18 cellular contexts compared by ENCODE assay signal in the genomic region with DNA sequence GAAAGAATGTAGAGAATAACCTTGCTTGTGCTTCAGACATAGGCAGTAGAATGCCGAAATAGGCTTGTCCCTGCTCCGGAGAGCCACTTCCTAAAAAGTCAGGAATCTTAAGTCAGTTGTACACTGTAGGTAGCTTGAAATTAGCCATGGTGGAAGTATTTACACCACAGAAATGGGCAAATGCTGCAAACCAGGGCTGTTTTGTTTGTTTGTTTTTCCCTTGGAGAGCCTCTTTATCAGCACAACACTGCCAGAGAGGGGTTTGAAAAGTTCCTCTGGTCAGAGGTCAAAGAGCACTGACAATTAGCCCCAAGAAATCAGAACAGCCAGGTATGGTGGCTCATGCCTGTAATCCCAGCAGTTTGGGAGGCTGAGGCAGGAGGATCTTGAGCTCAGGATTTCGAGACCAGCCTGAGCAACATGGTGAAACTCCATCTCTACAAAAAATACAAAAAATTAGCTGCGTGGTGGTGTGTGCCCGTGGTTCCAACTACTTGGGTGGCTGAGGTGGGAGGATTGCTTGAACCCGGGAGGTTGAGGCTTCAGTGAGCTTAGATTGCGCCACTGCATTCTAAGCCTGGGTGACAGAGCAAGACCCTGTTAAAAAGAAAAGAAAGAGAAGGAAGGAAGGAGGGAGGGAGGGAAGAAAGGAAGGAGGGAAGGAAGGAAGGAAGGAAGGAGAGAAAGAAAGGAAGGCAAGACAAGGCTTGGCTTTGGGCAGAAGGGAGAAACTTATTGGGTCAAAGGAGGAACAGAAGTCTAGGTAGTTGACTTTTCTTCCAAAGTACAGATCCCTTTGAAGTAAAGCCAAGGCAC.
A peak's percentile ranks its signal among the peaks of the same experiment; 100 is the strongest.
DNase-seq lines count a peak whose midpoint lies in the region; ATAC-seq, FAIRE-seq and TF ChIP-seq lines count a peak whose summit lies in the region.
"Had no signal": no experiment of that assay in that cellular context is flagged by ENCODE, and none has a peak within 500 bp of the region (broad histone marks: within the 10 kb centered on the region; RNA-seq: fewer than 3 reads in every experiment).

No MANE protein-coding gene starts in this region.

- peaks cover 47% of the 10 kb centered on the region for H3F3A ChIP-seq in MM.1S (ENCODE audit: insufficient read depth, low read length)

- peak overlapping the region; percentile 24 for H3K4ac ChIP-seq in trophoblast cell (ENCODE audit: low read depth, low read length)

- H2BK12ac ChIP-seq in trophoblast cell (ENCODE audit: low read length) = peak overlapping the region; percentile 94

- H3K9me3 ChIP-seq in MM.1S (replicated peaks; ENCODE audit: insufficient read depth, low read length) (no peaks in the 10 kb centered on the region), trophoblast cell (ENCODE audit: insufficient read depth, low read depth, low read length) (no peaks in the 10 kb centered on the region)
- H3K9me3 ChIP-seq: stomach had no signal

- H3K27me3 Mint-ChIP-seq in activated CD4-positive, alpha-beta T cell treated with anti-CD3 and anti-CD28 coated beads, Interleukin-2, amount 10 ng/mL, durations not matched to agents 7 days and 5 days = peaks cover 2% of the 10 kb centered on the region
- H3K27me3 Mint-ChIP-seq in activated CD8-positive, alpha-beta T cell treated with anti-CD3 and anti-CD28 coated beads, Interleukin-2, amount 10 ng/mL, durations not matched to agents 7 days and 5 days (ENCODE audit: low read depth) = no peaks in the 10 kb centered on the region

- CTCF ChIA-PET in activated CD4-positive, alpha-beta T cell treated with anti-CD3 and anti-CD28 coated beads, Interleukin-2, amount 10 ng/mL, durations not matched to agents 7 days and 5 days (lab: Charles Lee) = interaction anchor here (1.8 kb wide), 1 partner anchor 33 kb away, joined by 5 read pairs; no protein-coding TSS in a partner anchor
- CTCF ChIA-PET in activated CD8-positive, alpha-beta T cell treated with anti-CD3 and anti-CD28 coated beads, Interleukin-2, amount 10 ng/mL, durations not matched to agents 7 days and 5 days (lab: Charles Lee) = interaction anchor here (1.0 to 1.7 kb wide), 2 partner anchors 33 to 145 kb away, joined by 4 to 5 read pairs; no protein-coding TSS in a partner anchor

- peak overlapping the region; percentile 82 for H2BK120ac ChIP-seq in trophoblast cell (ENCODE audit: insufficient read depth, low read length, poor library complexity)

- H3K4me3 ChIP-seq in MM.1S (ENCODE audit: low read length) = no peak overlapping the region
- no peak overlapping the region for H3K4me3 ChIP-seq in trophoblast cell (ENCODE audit: low read depth, low read length)
- H3K4me3 ChIP-seq: hepatocyte, stomach had no signal

- H3K23ac ChIP-seq in trophoblast cell (ENCODE audit: low read length) = no peak overlapping the region

- no peaks in the 10 kb centered on the region for H3K79me2 ChIP-seq in MM.1S (ENCODE audit: low read length)
- no peaks in the 10 kb centered on the region for H3K79me2 ChIP-seq in trophoblast cell (ENCODE audit: control insufficient read depth, insufficient read depth, low read length, poor library complexity)
- H3K79me2 ChIP-seq: hepatocyte had no signal

- H4K91ac ChIP-seq in trophoblast cell (ENCODE audit: low read depth, low read length) = peak overlapping the region; percentile 87

- H3K9ac ChIP-seq in MM.1S (ENCODE audit: low read length) (peak overlapping the region; percentile 26), trophoblast cell (ENCODE audit: low read length) (no peak overlapping the region)

- H3K79me1 ChIP-seq in trophoblast cell (ENCODE audit: low read length) = peaks cover 14% of the 10 kb centered on the region

- no peak for TF ChIP-seq CTCF in MM.1S (IDR thresholded peaks at IDR 0.05; ENCODE audit: low read length)

- POLR2A ChIA-PET in activated CD4-positive, alpha-beta T cell treated with anti-CD3 and anti-CD28 coated beads, Interleukin-2, amount 10 ng/mL, durations not matched to agents 7 days and 5 days (lab: Charles Lee) = no interaction called here
- POLR2A ChIA-PET in activated CD8-positive, alpha-beta T cell treated with anti-CD3 and anti-CD28 coated beads, Interleukin-2, amount 10 ng/mL, durations not matched to agents 7 days and 5 days (lab: Charles Lee) = no interaction called here

- H3K14ac ChIP-seq in trophoblast cell (ENCODE audit: low read length) = peak overlapping the region; percentile 55

- H3K27me3 ChIP-seq in MM.1S (replicated peaks; ENCODE audit: insufficient read depth, low read length) (no peaks in the 10 kb centered on the region), trophoblast cell (ENCODE audit: insufficient read depth, low read length) (no peaks in the 10 kb centered on the region)
- H3K27me3 ChIP-seq: hepatocyte, stomach had no signal

- H3K27ac ChIP-seq in MM.1S (ENCODE audit: low read length) (peak overlapping the region; percentile 95), trophoblast cell (ENCODE audit: low read depth, low read length) (peak overlapping the region; percentile 71)
- H3K27ac ChIP-seq: hepatocyte had no signal

- H3K9me3 Mint-ChIP-seq in activated CD4-positive, alpha-beta T cell treated with anti-CD3 and anti-CD28 coated beads, Interleukin-2, amount 10 ng/mL, durations not matched to agents 7 days and 5 days = peaks cover 4% of the 10 kb centered on the region
- no peaks in the 10 kb centered on the region for H3K9me3 Mint-ChIP-seq in activated CD8-positive, alpha-beta T cell treated with anti-CD3 and anti-CD28 coated beads, Interleukin-2, amount 10 ng/mL, durations not matched to agents 7 days and 5 days (ENCODE audit: insufficient read depth)

- peak overlapping the region; percentile 59 for H2AFZ ChIP-seq in MM.1S (ENCODE audit: low read length)
- H2AFZ ChIP-seq in trophoblast cell (ENCODE audit: insufficient read depth, low read length, poor library complexity) = no peak overlapping the region
- H2AFZ ChIP-seq: hepatocyte had no signal

- H2AK5ac ChIP-seq in trophoblast cell (ENCODE audit: low read length) = peak overlapping the region; percentile 52

- H3K27ac Mint-ChIP-seq in activated CD4-positive, alpha-beta T cell treated with anti-CD3 and anti-CD28 coated beads, Interleukin-2, amount 10 ng/mL, durations not matched to agents 7 days and 5 days = peak overlapping the region; percentile 9
- peak overlapping the region; percentile 60 for H3K27ac Mint-ChIP-seq in activated CD8-positive, alpha-beta T cell treated with anti-CD3 and anti-CD28 coated beads, Interleukin-2, amount 10 ng/mL, durations not matched to agents 7 days and 5 days

- WGBS in trophoblast cell (ENCODE audit: extremely low coverage, insufficient coverage, insufficient read length) = no CpG with 5 or more reads among the region's 7 CpGs

- peak overlapping the region; percentile 54 for H3K18ac ChIP-seq in trophoblast cell (ENCODE audit: low read length)

- no peak for ATAC-seq in activated CD8-positive, alpha-beta T cell treated with anti-CD3 and anti-CD28 coated beads, Interleukin-2, amount 10 ng/mL, durations not matched to agents 7 days and 5 days
- ATAC-seq in GM18873 (IDR thresholded peaks at IDR 0.05; ENCODE audit: low FRiP score, unreplicated experiment) = no peak
- ATAC-seq: Right ventricle myocardium inferior had no signal

- H4K12ac ChIP-seq in trophoblast cell (ENCODE audit: low read depth, low read length) = peak overlapping the region; percentile 60

- no peak for DNase-seq in activated CD4-positive, alpha-beta T cell treated with anti-CD3 and anti-CD28 coated beads, Interleukin-2, amount 10 ng/mL, durations not matched to agents 7 days and 5 days
- no peak for DNase-seq in activated CD4-positive, alpha-beta T cell treated with anti-CD3 and anti-CD28 coated beads, Interleukin-2, amount 50 U/mL, for 1 hour
- DNase-seq in MM.1S = no peak
- no peak for DNase-seq in activated CD8-positive, alpha-beta T cell treated with anti-CD3 and anti-CD28 coated beads, Interleukin-2, amount 10 ng/mL, durations not matched to agents 7 days and 5 days
- no peak for DNase-seq in trophoblast cell
- no peak for DNase-seq in GM12891 (ENCODE audit: insufficient read length, low spot score)
- no peak for DNase-seq in DMS153 (lab: John Stamatoyannopoulos, UW)
- DNase-seq: activated CD4-positive, CD25-positive, alpha-beta regulatory T cell; activated effector memory CD4-positive, alpha-beta T cell treated with Interleukin-2 at 50 U/mL for 16 hours; IMR-90; kidney; stomach; T-helper 1 cell had no signal

- peak overlapping the region; percentile 59 for H3K4me2 ChIP-seq in MM.1S (ENCODE audit: low read depth, low read length)
- H3K4me2 ChIP-seq in trophoblast cell (ENCODE audit: low read length) = peak overlapping the region; percentile 1
- H3K4me2 ChIP-seq: hepatocyte had no signal

- H3K36me3 ChIP-seq in MM.1S (replicated peaks; ENCODE audit: insufficient read depth, low read length) = no peaks in the 10 kb centered on the region
- H3K36me3 ChIP-seq in trophoblast cell (ENCODE audit: control insufficient read depth in 1 of 2, insufficient read depth in 2 of 2, low read length in 2 of 2) = peaks cover 0 to 2% of the 10 kb centered on the region in 2 experiments
- H3K36me3 ChIP-seq: stomach had no signal

- no peak for FAIRE-seq in GM12891 (lab: Jason Lieb, UNC)
- FAIRE-seq: A204.1, kidney, urothelium cell line had no signal

- peaks cover 10% of the 10 kb centered on the region for H3K36me3 Mint-ChIP-seq in activated CD4-positive, alpha-beta T cell treated with anti-CD3 and anti-CD28 coated beads, Interleukin-2, amount 10 ng/mL, durations not matched to agents 7 days and 5 days (ENCODE audit: low read depth)
- H3K36me3 Mint-ChIP-seq in activated CD8-positive, alpha-beta T cell treated with anti-CD3 and anti-CD28 coated beads, Interleukin-2, amount 10 ng/mL, durations not matched to agents 7 days and 5 days (ENCODE audit: low read depth) = peaks cover 5% of the 10 kb centered on the region

- peaks cover 48% of the 10 kb centered on the region for H3K4me1 Mint-ChIP-seq in activated CD4-positive, alpha-beta T cell treated with anti-CD3 and anti-CD28 coated beads, Interleukin-2, amount 10 ng/mL, durations not matched to agents 7 days and 5 days
- H3K4me1 Mint-ChIP-seq in activated CD8-positive, alpha-beta T cell treated with anti-CD3 and anti-CD28 coated beads, Interleukin-2, amount 10 ng/mL, durations not matched to agents 7 days and 5 days (ENCODE audit: low read depth) = peaks cover 44% of the 10 kb centered on the region

- peak overlapping the region; percentile 46 for H2BK5ac ChIP-seq in trophoblast cell (ENCODE audit: low read depth, low read length, poor library complexity)

- no peak overlapping the region for H3K4me3 Mint-ChIP-seq in activated CD4-positive, alpha-beta T cell treated with anti-CD3 and anti-CD28 coated beads, Interleukin-2, amount 10 ng/mL, durations not matched to agents 7 days and 5 days
- H3K4me3 Mint-ChIP-seq in activated CD8-positive, alpha-beta T cell treated with anti-CD3 and anti-CD28 coated beads, Interleukin-2, amount 10 ng/mL, durations not matched to agents 7 days and 5 days = no peak overlapping the region

- H4K20me1 ChIP-seq in MM.1S (ENCODE audit: insufficient read depth, low read length) = no peaks in the 10 kb centered on the region

- no peak for TF ChIP-seq POLR2A in GM12891 (IDR thresholded peaks at IDR 0.05; ENCODE audit: low read depth, low read length)

- peak overlapping the region; percentile 63 for H4K8ac ChIP-seq in trophoblast cell (ENCODE audit: low read depth, low read length)

- no peaks in the 10 kb centered on the region for H3K9me2 ChIP-seq in MM.1S (replicated peaks; ENCODE audit: insufficient read depth, low read length)

- H3K4me1 ChIP-seq in MM.1S (ENCODE audit: low read length) = peaks cover 38% of the 10 kb centered on the region
- peaks cover 8% of the 10 kb centered on the region in 2 experiments for H3K4me1 ChIP-seq in trophoblast cell (ENCODE audit: control insufficient read depth in 1 of 2, insufficient read depth in 2 of 2, low read length in 2 of 2)
